ENCODE assay signal across 16 cellular contexts in genomic region chr5:145847499-145848497, GRCh38. TPM values are rescaled to one million over a fixed set of nuclear protein-coding genes. Genes with fewer than 3 reads are reported as not detected.
DNase-seq lines count a peak whose midpoint lies in the region; ATAC-seq and TF ChIP-seq lines count a peak whose summit lies in the region.
"Had no signal": no experiment of that assay in that cellular context is flagged by ENCODE, and none has a peak within 500 bp of the region (broad histone marks: within the 10 kb centered on the region; RNA-seq: fewer than 3 reads in every experiment).

No MANE protein-coding gene starts in this region.

- no peaks in the 10 kb centered on the region for H3K27me3 ChIP-seq in GM23248 (replicated peaks; ENCODE audit: insufficient read depth)
- H3K27me3 ChIP-seq in fibroblast of lung (ENCODE audit: control insufficient read depth, insufficient read depth, low read length) = no peaks in the 10 kb centered on the region

- H3K36me3 Mint-ChIP-seq in stimulated activated memory B cell treated with anti-CD40 and anti-IgM and Interleukin-4, amounts not matched to agents 10 μg/mL and 1 μg/mL and 100 μg/mL, for 72 hours = no peaks in the 10 kb centered on the region

- H2AFZ ChIP-seq in GM23248 (peak overlapping the region; percentile 64), fibroblast of lung (ENCODE audit: low read length) (peak overlapping the region; percentile 37)

- H3F3A ChIP-seq in GM23248 (ENCODE audit: insufficient read depth) = peaks cover 18% of the 10 kb centered on the region

- peak; percentile 50 for ATAC-seq in stimulated activated memory B cell treated with anti-CD40 and anti-IgM and Interleukin-4, amounts not matched to agents 10 μg/mL and 1 μg/mL and 100 μg/mL, for 72 hours

- H3K9me3 ChIP-seq in GM23248 (ENCODE audit: low read depth) = no peaks in the 10 kb centered on the region
- no peaks in the 10 kb centered on the region for H3K9me3 ChIP-seq in fibroblast of lung (ENCODE audit: control insufficient read depth, insufficient read depth, low read depth, low read length)

- H3K4me3 ChIP-seq in GM23248 (no peak overlapping the region), fibroblast of lung (replicated peaks in 1 of 4; ENCODE audit: control extremely low read depth in 1 of 4, insufficient read depth in 1 of 4, low read depth in 3 of 4, low read length in 4 of 4) (no peak overlapping the region)

- in situ Hi-C loops in GM23248 (cut with MboI) = no loop called here

- H3K27ac ChIP-seq in GM23248 (peak overlapping the region; percentile 24), fibroblast of lung (ENCODE audit: insufficient read depth, low read length) (peak overlapping the region; percentile 13)

- no peak for TF ChIP-seq CTCF in fibroblast of lung (conservative IDR thresholded peaks at IDR 0.05 in 1 of 2, IDR thresholded peaks at IDR 0.05 in 1 of 2; ENCODE audit: low read depth in 1 of 2, low read length in 2 of 2)

- no peaks in the 10 kb centered on the region for H3K36me3 ChIP-seq in GM23248 (ENCODE audit: low read depth)
- H3K36me3 ChIP-seq in fibroblast of lung (ENCODE audit: control insufficient read depth, insufficient read depth, low read length) = no peaks in the 10 kb centered on the region

- 32 to 36% methylated on average over 6 of the region's 6 CpGs for WGBS in GM23248 (ENCODE audit: low coverage in 1 of 2, low lambda C conversion rate in 2 of 2, missing lambda C conversion rate in 2 of 2), 2 experiments

- H3K4me1 ChIP-seq in GM23248 (ENCODE audit: insufficient read depth) (peaks cover 24% of the 10 kb centered on the region), fibroblast of lung (ENCODE audit: control insufficient read depth, extremely low read depth, insufficient read depth, low read length) (peaks cover 8% of the 10 kb centered on the region)

- H3K4me3 Mint-ChIP-seq in stimulated activated memory B cell treated with anti-CD40 and anti-IgM and Interleukin-4, amounts not matched to agents 10 μg/mL and 1 μg/mL and 100 μg/mL, for 72 hours = no peak overlapping the region
- H3K4me3 Mint-ChIP-seq: activated T-helper 1 cell treated with anti-CD3 and anti-CD28 coated beads, Interleukin-12 subunit alpha, Interleukin-12 subunit beta, Interleukin-2, Interleukin-4 antibody, amounts not matched to agents 30 ng/mL and 10 ng/mL and 1 ng/mL, durations not matched to agents 14 hours and 24 hours and 36 hours had no signal

- H3K4me2 ChIP-seq in GM23248 (ENCODE audit: unreplicated experiment) = peak overlapping the region; percentile 34
- H3K4me2 ChIP-seq in fibroblast of lung (ENCODE audit: extremely low read depth, insufficient read depth, low read length) = no peak overlapping the region

- H3K9me3 Mint-ChIP-seq in stimulated activated memory B cell treated with anti-CD40 and anti-IgM and Interleukin-4, amounts not matched to agents 10 μg/mL and 1 μg/mL and 100 μg/mL, for 72 hours = peaks cover 2% of the 10 kb centered on the region
- H3K9me3 Mint-ChIP-seq: activated T-helper 1 cell treated with anti-CD3 and anti-CD28 coated beads, Interleukin-12 subunit alpha, Interleukin-12 subunit beta, Interleukin-2, Interleukin-4 antibody, amounts not matched to agents 30 ng/mL and 10 ng/mL and 1 ng/mL, durations not matched to agents 14 hours and 24 hours and 36 hours had no signal

- H3K9me2 ChIP-seq in GM23248 (ENCODE audit: insufficient read depth) = no peaks in the 10 kb centered on the region

- DNase-seq in GM23248 (peak; percentile 93), RKO (ENCODE audit: low spot score) (peak; percentile 95), fibroblast of lung (ENCODE audit: low read depth in 2 of 2) (peak; percentile 71 to 91), NCI-H2196 (lab: John Stamatoyannopoulos, UW; ENCODE audit: unreplicated experiment) (no peak), ureter (ENCODE audit: low spot score) (no peak), NCI-H2081 (lab: John Stamatoyannopoulos, UW) (no peak)
- DNase-seq: activated CD4-positive, alpha-beta T cell treated with anti-CD3 and anti-CD28 coated beads for 48 hours; H7; NCI-H2171; OCI-M1; T-helper 2 cell had no signal

- no peaks in the 10 kb centered on the region for H3K79me2 ChIP-seq in GM23248 (ENCODE audit: insufficient read depth)
- no peaks in the 10 kb centered on the region for H3K79me2 ChIP-seq in fibroblast of lung (ENCODE audit: control insufficient read depth, insufficient read depth, low read length)

- H3K4me1 Mint-ChIP-seq in stimulated activated memory B cell treated with anti-CD40 and anti-IgM and Interleukin-4, amounts not matched to agents 10 μg/mL and 1 μg/mL and 100 μg/mL, for 72 hours = no peaks in the 10 kb centered on the region

- H4K20me1 ChIP-seq in GM23248 (ENCODE audit: insufficient read depth) (no peaks in the 10 kb centered on the region), fibroblast of lung (ENCODE audit: control insufficient read depth, extremely low read depth, insufficient read depth, low read length) (no peaks in the 10 kb centered on the region)

- no peak overlapping the region for H3K9ac ChIP-seq in GM23248
- no peak overlapping the region for H3K9ac ChIP-seq in fibroblast of lung (ENCODE audit: insufficient read depth, low read length)

- H3K27ac Mint-ChIP-seq in stimulated activated memory B cell treated with anti-CD40 and anti-IgM and Interleukin-4, amounts not matched to agents 10 μg/mL and 1 μg/mL and 100 μg/mL, for 72 hours = no peak overlapping the region
- H3K27ac Mint-ChIP-seq: activated T-helper 1 cell treated with anti-CD3 and anti-CD28 coated beads, Interleukin-12 subunit alpha, Interleukin-12 subunit beta, Interleukin-2, Interleukin-4 antibody, amounts not matched to agents 30 ng/mL and 10 ng/mL and 1 ng/mL, durations not matched to agents 14 hours and 24 hours and 36 hours had no signal

- peaks cover 10% of the 10 kb centered on the region for H3K27me3 Mint-ChIP-seq in stimulated activated memory B cell treated with anti-CD40 and anti-IgM and Interleukin-4, amounts not matched to agents 10 μg/mL and 1 μg/mL and 100 μg/mL, for 72 hours

RNA-seq across cellular contexts. Expression of gene PRELID2, which starts 12.7 kb away (rescaled TPM):
- total RNA-seq in GM23248 (2014; rRNA removed; shearing (Covaris generic)) = 0.76 and 7.0 TPM in 2 replicates
- 7.4 and 7.7 TPM in 2 replicates for polyA plus RNA-seq in GM23248 (2016; fragmentation: Nextera tagmentation; extraction: Ambion mirVana)
- total RNA-seq in fibroblast of lung = 26.5 and 27.9 TPM in 2 replicates
- polyA plus RNA-seq in fibroblast of lung = 6.1 and 6.7 TPM in 2 replicates
- polyA plus RNA-seq in fibroblast of lung (2012) = 5.2 and 5.4 TPM in 2 replicates
- 3.0 and 4.0 TPM in 2 replicates for polyA minus RNA-seq in fibroblast of lung (ENCODE audit: low replicate concordance)
- total RNA-seq in ureter = 28.2 TPM

RNA-seq across cellular contexts. Expression of gene GRXCR2, which starts 25.0 kb away (rescaled TPM):
- not detected in 2 replicates for total RNA-seq in GM23248 (2014; rRNA removed; shearing (Covaris generic))
- polyA plus RNA-seq in GM23248 (2016; fragmentation: Nextera tagmentation; extraction: Ambion mirVana) = not detected in 2 replicates
- not detected in 2 replicates for total RNA-seq in fibroblast of lung
- not detected in 2 replicates for polyA plus RNA-seq in fibroblast of lung
- not detected in 2 replicates for polyA plus RNA-seq in fibroblast of lung (2012)
- polyA minus RNA-seq in fibroblast of lung (ENCODE audit: low replicate concordance) = not detected in 2 replicates
- total RNA-seq in ureter = not detected
- total RNA-seq: activated T-helper 1 cell treated with anti-CD3 and anti-CD28 coated beads, Interleukin-12 subunit alpha, Interleukin-12 subunit beta, Interleukin-2, Interleukin-4 antibody, amounts not matched to agents 30 ng/mL and 10 ng/mL and 1 ng/mL, durations not matched to agents 14 hours and 24 hours and 36 hours; epithelial cell of proximal tubule; H7; pulmonary artery endothelial cell; subcutaneous adipose tissue had no signal

Comparison
In these comparisons a context has a peak if more than half of its experiments do, and no peak if none do; other contexts are left out.
1. DNase-seq: peak in GM23248 (single experiment), RKO (single experiment) and fibroblast of lung (2 of 2); none in NCI-H2196 (single experiment), ureter (single experiment) and NCI-H2081 (0 of 2).